In genomic region chr13:110137677-110138008, GRCh38 we compare ENCODE assay signal across 8 cellular contexts.
DNase-seq lines count a peak whose midpoint lies in the region; ATAC-seq and TF ChIP-seq lines count a peak whose summit lies in the region.

No MANE protein-coding gene starts in this region.

- H3K36me3 ChIP-seq in OCI-LY3 (replicated peaks; ENCODE audit: low read depth, low read length) (no peaks in the 10 kb centered on the region), right lobe of liver (no peaks in the 10 kb centered on the region)

- H3K27ac ChIP-seq in OCI-LY3 (ENCODE audit: low read length) (no peak overlapping the region), right lobe of liver (peak overlapping the region in 2 of 3 donors; percentile 45 to 52)

- no peak for TF ChIP-seq POLR2A in right lobe of liver (IDR thresholded peaks at IDR 0.05)

- H3K4me2 ChIP-seq in OCI-LY3 (ENCODE audit: low read length) = peak overlapping the region; percentile 59

- no peaks in the 10 kb centered on the region for H4K20me1 ChIP-seq in OCI-LY3 (ENCODE audit: insufficient read depth, low read length)

- H3K4me1 ChIP-seq in OCI-LY3 (ENCODE audit: low read length) (no peaks in the 10 kb centered on the region), right lobe of liver (peaks cover 0 to 7% (median 3%) of the 10 kb centered on the region in 4 donors)

- no peak overlapping the region for H3K9ac ChIP-seq in OCI-LY3 (ENCODE audit: low read length)

- no peaks in the 10 kb centered on the region for H3K79me2 ChIP-seq in OCI-LY3 (ENCODE audit: low read length)

- peak overlapping the region; percentile 85 for H3K4me3 Mint-ChIP-seq in stimulated activated naive CD8-positive, alpha-beta T cell treated with anti-CD3 and anti-CD28 coated beads, Interleukin-15, amount 100 ng/mL, for 72 hours

- peak overlapping the region; percentile 79 to 83 for H3K27ac Mint-ChIP-seq in stimulated activated naive CD8-positive, alpha-beta T cell treated with anti-CD3 and anti-CD28 coated beads, Interleukin-15, amount 100 ng/mL, for 72 hours

- intact Hi-C loops in right lobe of liver (cut with DNase I) = no loop called here

- WGBS in right lobe of liver (ENCODE audit: insufficient coverage, low coverage, low lambda C conversion rate, missing lambda C conversion rate) = 0% methylated on average over 6 of the region's 8 CpGs

- H3K9me3 ChIP-seq in OCI-LY3 (ENCODE audit: insufficient read depth, low read length) = no peaks in the 10 kb centered on the region
- H3K9me3 ChIP-seq in right lobe of liver = no peaks in the 10 kb centered on the region

- H3K27me3 Mint-ChIP-seq in stimulated activated naive CD8-positive, alpha-beta T cell treated with anti-CD3 and anti-CD28 coated beads, Interleukin-15, amount 100 ng/mL, for 72 hours = peaks cover 66% of the 10 kb centered on the region

- H3K27me3 ChIP-seq in OCI-LY3 (ENCODE audit: low read depth, low read length) (peaks cover 22% of the 10 kb centered on the region; the same call in 1 of the 2 replicates), right lobe of liver (no peaks in the 10 kb centered on the region)

- peaks cover 16% of the 10 kb centered on the region for H3K4me1 Mint-ChIP-seq in stimulated activated naive CD8-positive, alpha-beta T cell treated with anti-CD3 and anti-CD28 coated beads, Interleukin-15, amount 100 ng/mL, for 72 hours

- peaks cover 0 to 6% of the 10 kb centered on the region in 2 donors for H3K9me3 Mint-ChIP-seq in stimulated activated naive CD8-positive, alpha-beta T cell treated with anti-CD3 and anti-CD28 coated beads, Interleukin-15, amount 100 ng/mL, for 72 hours

- ATAC-seq in GM19328 (IDR thresholded peaks at IDR 0.05; ENCODE audit: unreplicated experiment) (peak; percentile 49), HG03280 (IDR thresholded peaks at IDR 0.05; ENCODE audit: unreplicated experiment) (peak; percentile 67), right lobe of liver (peak; percentile 80 to 93 (median 88))
- peak; percentile 71 for ATAC-seq in stimulated activated naive CD8-positive, alpha-beta T cell treated with anti-CD3 and anti-CD28 coated beads, Interleukin-15, amount 100 ng/mL, for 72 hours

- TF ChIP-seq CTCF in OCI-LY3 (IDR thresholded peaks at IDR 0.05; ENCODE audit: low read depth, low read length) (peak; percentile 45), right lobe of liver (IDR thresholded peaks at IDR 0.05) (peak; percentile 30 to 52 (median 41))

- no peak overlapping the region for H2AFZ ChIP-seq in OCI-LY3 (ENCODE audit: low read depth, low read length)

- peak overlapping the region; percentile 52 for H3K4me3 ChIP-seq in OCI-LY3 (ENCODE audit: low read length)
- peak overlapping the region; percentile 41 to 65 (median 61) for H3K4me3 ChIP-seq in right lobe of liver

- peak; percentile 70 for DNase-seq in DMS153 treated with DMSO at 0.1 percent for 48 hours (lab: John Stamatoyannopoulos, UW; ENCODE audit: unreplicated experiment)
- DNase-seq in cerebellar cortex (ENCODE audit: low spot score) = peak; percentile 1
- peak; percentile 59 to 68 (median 68) for DNase-seq in right lobe of liver
- peak in 1 of 2 donors; percentile 48 for DNase-seq in stimulated activated naive CD8-positive, alpha-beta T cell treated with anti-CD3 and anti-CD28 coated beads, Interleukin-15, amount 100 ng/mL, for 72 hours
- no peak for DNase-seq in inferior parietal cortex (ENCODE audit: extremely low spot score)
